Comparison of ENCODE assay signal across 23 cellular contexts in genomic region chr2:199197448-199197847, GRCh38.
A peak's percentile ranks its signal among the peaks of the same experiment; 100 is the strongest.
DNase-seq lines count a peak whose midpoint lies in the region; ATAC-seq and TF ChIP-seq lines count a peak whose summit lies in the region.
"Had no signal": no experiment of that assay in that cellular context is flagged by ENCODE, and none has a peak within 500 bp of the region (broad histone marks: within the 10 kb centered on the region; RNA-seq: fewer than 3 reads in every experiment).

No MANE protein-coding gene starts in this region.

- H3K9ac ChIP-seq in GM23248 (no peak overlapping the region), MM.1S (ENCODE audit: low read length) (no peak overlapping the region), OCI-LY3 (ENCODE audit: low read length) (no peak overlapping the region)

- DNase-seq in GM23248 = peak; percentile 18
- DNase-seq in MM.1S = peak; percentile 16
- peak; percentile 11 for DNase-seq in fibroblast of mammary gland (ENCODE audit: low read depth)
- no peak for DNase-seq in esophagus squamous epithelium (lab: John Stamatoyannopoulos, UW)
- DNase-seq in osteocyte (ENCODE audit: extremely low spot score, unreplicated experiment) = no peak
- DNase-seq in occipital lobe (lab: John Stamatoyannopoulos, UW) = no peak
- DNase-seq: activated CD4-positive, alpha-beta memory T cell treated with anti-CD3 and anti-CD28 coated beads, Interleukin-2, amount 10 ng/mL, durations not matched to agents 7 days and 5 days; cerebellar nuclear complex; foreskin keratinocyte; Karpas-422; left colon; mesenchymal stem cell; NCI-H1417 treated with DMSO at 0.1 percent for 48 hours; NCI-H510A; NK-92 treated with Interleukin-12 subunit alpha and Interleukin-12 subunit beta, amount 100 ng/mL, for 24 hours; transverse colon had no signal

- no peak overlapping the region for H3K4me3 Mint-ChIP-seq in osteocyte (ENCODE audit: unreplicated experiment)
- H3K4me3 Mint-ChIP-seq: activated CD4-positive, alpha-beta memory T cell treated with anti-CD3 and anti-CD28 coated beads, Interleukin-2, amount 10 ng/mL, durations not matched to agents 7 days and 5 days; activated naive CD8-positive, alpha-beta T cell; CD14-positive monocyte; stimulated activated naive CD8-positive, alpha-beta T cell treated with anti-CD3 and anti-CD28 coated beads, Interleukin-15, Interleukin-2, amounts not matched to agents 100 ng/mL and 50 ng/mL, for 24 hours had no signal

- H3K4me3 ChIP-seq in GM23248 (no peak overlapping the region), MM.1S (ENCODE audit: low read length) (no peak overlapping the region), OCI-LY3 (ENCODE audit: low read length) (no peak overlapping the region), fibroblast of mammary gland (ENCODE audit: control insufficient read depth, low read depth, low read length) (no peak overlapping the region), esophagus squamous epithelium (no peak overlapping the region)
- H3K4me3 ChIP-seq: prostate gland, transverse colon had no signal

- H3F3A ChIP-seq in GM23248 (ENCODE audit: insufficient read depth) = 0 out of 2 replicates have a peak, but pooled peaks cover 4% of the 10 kb centered on the region
- no peaks in the 10 kb centered on the region for H3F3A ChIP-seq in MM.1S (ENCODE audit: insufficient read depth, low read length)

- H3K9me3 Mint-ChIP-seq in osteocyte (ENCODE audit: unreplicated experiment) = no peaks in the 10 kb centered on the region
- H3K9me3 Mint-ChIP-seq: activated CD4-positive, alpha-beta memory T cell treated with anti-CD3 and anti-CD28 coated beads, Interleukin-2, amount 10 ng/mL, durations not matched to agents 7 days and 5 days had no signal

- peaks cover 6% of the 10 kb centered on the region; the same call in 1 of the 2 replicates for H3K9me2 ChIP-seq in GM23248 (ENCODE audit: insufficient read depth)
- H3K9me2 ChIP-seq in MM.1S (replicated peaks; ENCODE audit: insufficient read depth, low read length) = no peaks in the 10 kb centered on the region

- H3K79me2 ChIP-seq in GM23248 (ENCODE audit: insufficient read depth) = no peaks in the 10 kb centered on the region
- no peaks in the 10 kb centered on the region for H3K79me2 ChIP-seq in MM.1S (ENCODE audit: low read length)
- H3K79me2 ChIP-seq in OCI-LY3 (ENCODE audit: low read length) = no peaks in the 10 kb centered on the region

- H3K36me3 ChIP-seq in GM23248 (ENCODE audit: low read depth) (no peaks in the 10 kb centered on the region), MM.1S (replicated peaks; ENCODE audit: insufficient read depth, low read length) (no peaks in the 10 kb centered on the region), OCI-LY3 (replicated peaks; ENCODE audit: low read depth, low read length) (no peaks in the 10 kb centered on the region), esophagus squamous epithelium (no peaks in the 10 kb centered on the region)
- H3K36me3 ChIP-seq: prostate gland, transverse colon had no signal

- in situ Hi-C loops in GM23248 (cut with MboI) = no loop called here

- 0 out of 2 replicates have a peak, but pooled peaks cover 4% of the 10 kb centered on the region for H3K4me1 ChIP-seq in GM23248 (ENCODE audit: insufficient read depth)
- no peaks in the 10 kb centered on the region for H3K4me1 ChIP-seq in MM.1S (ENCODE audit: low read length)
- H3K4me1 ChIP-seq in OCI-LY3 (ENCODE audit: low read length) = peaks cover 41% of the 10 kb centered on the region
- no peaks in the 10 kb centered on the region for H3K4me1 ChIP-seq in esophagus squamous epithelium
- H3K4me1 ChIP-seq: foreskin keratinocyte, prostate gland, transverse colon had no signal

- no peak for ATAC-seq in HG02938 (IDR thresholded peaks at IDR 0.05; ENCODE audit: unreplicated experiment)
- ATAC-seq: foreskin keratinocyte, left colon, Right ventricle myocardium inferior had no signal

- no peaks in the 10 kb centered on the region for H3K27me3 ChIP-seq in GM23248 (replicated peaks; ENCODE audit: insufficient read depth)
- H3K27me3 ChIP-seq in MM.1S (replicated peaks; ENCODE audit: insufficient read depth, low read length) = no peaks in the 10 kb centered on the region
- H3K27me3 ChIP-seq in OCI-LY3 (ENCODE audit: low read depth, low read length) = no peaks in the 10 kb centered on the region
- H3K27me3 ChIP-seq in esophagus squamous epithelium = no peaks in the 10 kb centered on the region
- H3K27me3 ChIP-seq: foreskin keratinocyte, transverse colon had no signal

- intact Hi-C loops in esophagus squamous epithelium (cut with DNase I) = no loop called here

- H3K4me2 ChIP-seq in GM23248 (ENCODE audit: unreplicated experiment) = no peak overlapping the region
- H3K4me2 ChIP-seq in MM.1S (ENCODE audit: low read depth, low read length) = no peak overlapping the region
- H3K4me2 ChIP-seq in OCI-LY3 (ENCODE audit: low read length) = peak overlapping the region; percentile 27

- H3K9me3 ChIP-seq in GM23248 (ENCODE audit: low read depth) (no peaks in the 10 kb centered on the region), MM.1S (replicated peaks; ENCODE audit: insufficient read depth, low read length) (no peaks in the 10 kb centered on the region), OCI-LY3 (ENCODE audit: insufficient read depth, low read length) (no peaks in the 10 kb centered on the region), esophagus squamous epithelium (no peaks in the 10 kb centered on the region)
- H3K9me3 ChIP-seq: prostate gland, transverse colon had no signal

- H3K27ac ChIP-seq in GM23248 (no peak overlapping the region), MM.1S (ENCODE audit: low read length) (no peak overlapping the region), OCI-LY3 (ENCODE audit: low read length) (no peak overlapping the region), esophagus squamous epithelium (no peak overlapping the region)
- H3K27ac ChIP-seq: foreskin keratinocyte, prostate gland, transverse colon had no signal

- H3K27me3 Mint-ChIP-seq in osteocyte (ENCODE audit: unreplicated experiment) = peaks cover 10% of the 10 kb centered on the region
- H3K27me3 Mint-ChIP-seq: activated CD4-positive, alpha-beta memory T cell treated with anti-CD3 and anti-CD28 coated beads, Interleukin-2, amount 10 ng/mL, durations not matched to agents 7 days and 5 days; activated naive CD8-positive, alpha-beta T cell; stimulated activated naive CD8-positive, alpha-beta T cell treated with anti-CD3 and anti-CD28 coated beads, Interleukin-15, Interleukin-2, amounts not matched to agents 100 ng/mL and 50 ng/mL, for 24 hours had no signal

- no peak overlapping the region for H2AFZ ChIP-seq in GM23248
- no peak overlapping the region for H2AFZ ChIP-seq in MM.1S (ENCODE audit: low read length)
- H2AFZ ChIP-seq in OCI-LY3 (ENCODE audit: low read depth, low read length) = 0 out of 2 replicates have a peak overlapping the region, but pooled peaks have one; percentile 25

- no peak for TF ChIP-seq POLR2A in esophagus squamous epithelium (IDR thresholded peaks at IDR 0.05)

- no peaks in the 10 kb centered on the region for H3K4me1 Mint-ChIP-seq in osteocyte (ENCODE audit: unreplicated experiment)
- H3K4me1 Mint-ChIP-seq: activated CD4-positive, alpha-beta memory T cell treated with anti-CD3 and anti-CD28 coated beads, Interleukin-2, amount 10 ng/mL, durations not matched to agents 7 days and 5 days; CD14-positive monocyte had no signal

- no peaks in the 10 kb centered on the region for H4K20me1 ChIP-seq in GM23248 (ENCODE audit: insufficient read depth)
- H4K20me1 ChIP-seq in MM.1S (ENCODE audit: insufficient read depth, low read length) = no peaks in the 10 kb centered on the region
- no peaks in the 10 kb centered on the region for H4K20me1 ChIP-seq in OCI-LY3 (ENCODE audit: insufficient read depth, low read length)

- H3K27ac Mint-ChIP-seq in osteocyte (ENCODE audit: unreplicated experiment) = no peak overlapping the region
- H3K27ac Mint-ChIP-seq: activated CD4-positive, alpha-beta memory T cell treated with anti-CD3 and anti-CD28 coated beads, Interleukin-2, amount 10 ng/mL, durations not matched to agents 7 days and 5 days; activated naive CD8-positive, alpha-beta T cell; CD14-positive monocyte; stimulated activated naive CD8-positive, alpha-beta T cell treated with anti-CD3 and anti-CD28 coated beads, Interleukin-15, Interleukin-2, amounts not matched to agents 100 ng/mL and 50 ng/mL, for 24 hours had no signal

- WGBS in GM23248 (ENCODE audit: low coverage in 1 of 2, low lambda C conversion rate in 2 of 2, missing lambda C conversion rate in 2 of 2), 2 experiments = 41 to 62% methylated on average over 1 of the region's 1 CpG
- 50% methylated on average over 1 of the region's 1 CpG; no CpG with 5 or more reads in 1 of the 2 donors for WGBS in esophagus squamous epithelium, 2 donors

- no peaks in the 10 kb centered on the region for H3K36me3 Mint-ChIP-seq in osteocyte (ENCODE audit: unreplicated experiment)
- H3K36me3 Mint-ChIP-seq: activated naive CD8-positive, alpha-beta T cell; CD14-positive monocyte had no signal

- TF ChIP-seq CTCF in MM.1S (IDR thresholded peaks at IDR 0.05; ENCODE audit: low read length) (no peak), OCI-LY3 (IDR thresholded peaks at IDR 0.05; ENCODE audit: low read depth, low read length) (no peak), fibroblast of mammary gland (conservative IDR thresholded peaks at IDR 0.05; ENCODE audit: control insufficient read depth, insufficient read depth, low read depth, low read length) (no peak), esophagus squamous epithelium (IDR thresholded peaks at IDR 0.05) (no peak), osteocyte (IDR thresholded peaks at IDR 0.05) (no peak)

Comparison
In these comparisons a context has a peak if more than half of its experiments do, and no peak if none do; other contexts are left out.
1. DNase-seq: peak in GM23248 (single experiment), MM.1S (single experiment) and fibroblast of mammary gland (single experiment); none in esophagus squamous epithelium (single experiment), osteocyte (single experiment) and occipital lobe (single experiment).